ENCODE assay signal across 33 cellular contexts in the genomic region with DNA sequence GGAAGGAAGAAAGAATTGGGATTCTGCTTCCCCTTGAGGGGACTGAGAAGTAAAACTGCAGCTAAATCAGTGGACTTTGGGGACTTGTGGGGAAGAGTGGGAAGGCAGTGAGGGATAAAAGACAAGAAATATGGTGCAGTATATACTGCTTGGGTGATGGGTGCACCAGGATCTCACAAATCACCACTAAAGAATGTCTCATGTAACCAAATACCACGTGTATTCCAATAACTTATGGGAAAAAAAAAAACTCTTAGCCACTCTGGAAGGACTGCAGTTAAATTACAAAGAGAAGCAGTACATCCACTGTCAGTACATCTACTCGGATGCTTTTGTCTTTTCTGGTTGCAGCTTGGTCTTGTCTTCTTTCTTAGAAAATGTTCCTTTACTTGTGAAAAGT. TPM values are rescaled to one million over a fixed set of nuclear protein-coding genes. Genes with fewer than 3 reads are reported as not detected.
DNase-seq lines count a peak whose midpoint lies in the region; ATAC-seq and TF ChIP-seq lines count a peak whose summit lies in the region.
"Had no signal": no experiment of that assay in that cellular context is flagged by ENCODE, and none has a peak within 500 bp of the region (broad histone marks: within the 10 kb centered on the region; RNA-seq: fewer than 3 reads in every experiment).

No MANE protein-coding gene starts in this region.

- H3K4me3 ChIP-seq in AG10803 (ENCODE audit: low read length): no peak overlapping the region
- H3K4me3 ChIP-seq in brain microvascular endothelial cell (ENCODE audit: low read depth, low read length): no peak overlapping the region
- H3K4me3 ChIP-seq: BLaER1, gastrocnemius medialis, HAP-1, Peyer's patch, thoracic aorta had no signal

- no peaks in the 10 kb centered on the region for H3K4me1 Mint-ChIP-seq in natural killer cell
- H3K4me1 Mint-ChIP-seq: central memory CD8-positive, alpha-beta T cell; neural crest cell had no signal

- in situ Hi-C loops in brain microvascular endothelial cell (cut with HindIII; ENCODE audit: low pct_ligation_motif_present, low sequenced_read_pairs): no loop called here

- no peak overlapping the region for H3K4me3 Mint-ChIP-seq in natural killer cell
- H3K4me3 Mint-ChIP-seq: central memory CD8-positive, alpha-beta T cell; dendritic cell treated with granulocyte-macrophage colony-stimulating factor and Interleukin-4, amounts not matched to agents 40 ng/mL and 50 ng/mL, for 4 days; neural crest cell had no signal

- no peak overlapping the region for H3K27ac ChIP-seq in brain microvascular endothelial cell
- H3K27ac ChIP-seq: BLaER1, gastrocnemius medialis, parathyroid adenoma, Peyer's patch, thoracic aorta, VCaP had no signal

- H3K27me3 ChIP-seq in brain microvascular endothelial cell (replicated peaks): peaks cover 8% of the 10 kb centered on the region
- H3K27me3 ChIP-seq: BLaER1, Peyer's patch had no signal

- no peaks in the 10 kb centered on the region for H3K9me3 Mint-ChIP-seq in natural killer cell
- H3K9me3 Mint-ChIP-seq: activated naive CD4-positive, alpha-beta T cell treated with anti-CD3 and anti-CD28 coated beads, Interleukin-2, amount 50 U/mL, for 72 hours; activated T-helper 2 cell treated with anti-CD3 and anti-CD28 coated beads, Interferon-gamma antibody, Interleukin-2, Interleukin-4, amounts not matched to agents 10 μg/mL and 5 μg/mL and 100 μg/mL, durations not matched to agents 14 hours and 24 hours and 36 hours; central memory CD8-positive, alpha-beta T cell; dendritic cell treated with granulocyte-macrophage colony-stimulating factor and Interleukin-4, amounts not matched to agents 40 ng/mL and 50 ng/mL, for 4 days; neural crest cell had no signal

- TF ChIP-seq CTCF in AG10803 (conservative IDR thresholded peaks at IDR 0.05; ENCODE audit: low read length) (no peak), brain microvascular endothelial cell (IDR thresholded peaks at IDR 0.05; ENCODE audit: low read depth, low read length, missing control alignments) (no peak), natural killer cell (IDR thresholded peaks at IDR 0.05) (no peak)

- ATAC-seq in left ventricle myocardium superior (no peak), natural killer cell (no peak)
- ATAC-seq: activated naive CD4-positive, alpha-beta T cell treated with anti-CD3 and anti-CD28 coated beads, Interleukin-2, amount 50 U/mL, for 72 hours; gastrocnemius medialis; left lobe of liver had no signal

- no peaks in the 10 kb centered on the region for H3K36me3 ChIP-seq in brain microvascular endothelial cell (replicated peaks)
- H3K36me3 ChIP-seq: BLaER1, gastrocnemius medialis, HAP-1, Peyer's patch, thoracic aorta had no signal

- peaks cover 21 to 38% of the 10 kb centered on the region in 2 donors for H3K27me3 Mint-ChIP-seq in natural killer cell (ENCODE audit: low read depth in 2 of 2)

- no peak overlapping the region for H3K27ac Mint-ChIP-seq in natural killer cell
- H3K27ac Mint-ChIP-seq: activated naive CD4-positive, alpha-beta T cell treated with anti-CD3 and anti-CD28 coated beads, Interleukin-2, amount 50 U/mL, for 72 hours; activated T-helper 2 cell treated with anti-CD3 and anti-CD28 coated beads, Interferon-gamma antibody, Interleukin-2, Interleukin-4, amounts not matched to agents 10 μg/mL and 5 μg/mL and 100 μg/mL, durations not matched to agents 14 hours and 24 hours and 36 hours; dendritic cell treated with granulocyte-macrophage colony-stimulating factor and Interleukin-4, amounts not matched to agents 40 ng/mL and 50 ng/mL, for 4 days had no signal

- intact Hi-C loops in left ventricle myocardium superior (cut with micrococcal nuclease) (no loop called here), natural killer cell (cut with micrococcal nuclease) (no loop called here)

- no peaks in the 10 kb centered on the region for H3K36me3 Mint-ChIP-seq in natural killer cell
- H3K36me3 Mint-ChIP-seq: activated naive CD4-positive, alpha-beta T cell treated with anti-CD3 and anti-CD28 coated beads, Interleukin-2, amount 50 U/mL, for 72 hours had no signal

- DNase-seq in AG10803 (ENCODE audit: low read depth): peak; percentile 11
- DNase-seq in LHCN-M2 (ENCODE audit: low read depth): peak; percentile 41
- peak; percentile 19 for DNase-seq in brain microvascular endothelial cell
- peak; percentile 9 for DNase-seq in kidney glomerular epithelial cell (lab: John Stamatoyannopoulos, UW)
- DNase-seq in stimulated activated CD4-positive, alpha-beta T cell treated with anti-CD3 and anti-CD28 coated beads, Interleukin-2, amount 100 ng/mL, for 24 hours: no peak
- no peak for DNase-seq in left ventricle myocardium superior
- no peak for DNase-seq in occipital lobe (lab: John Stamatoyannopoulos, UW)
- no peak for DNase-seq in natural killer cell
- DNase-seq: activated CD4-positive, alpha-beta T cell treated with anti-CD3 and anti-CD28 coated beads for 48 hours; anterior cingulate cortex; DMS 273 treated with DMSO at 0.1 percent for 48 hours; gastrocnemius medialis; Kasumi-1; MV-4-11; NCI-H1436; NCI-H2081 treated with DMSO at 0.1 percent for 48 hours; Peyer's patch; retina; SIG-M5; small intestine; stimulated activated naive CD4-positive, alpha-beta T cell treated with Interleukin-2 at 50 U/mL for 16 hours; SW 1271 had no signal

RNA-seq across cellular contexts. Expression of gene GOT1, which starts 27.4 kb away (rescaled TPM):
- total RNA-seq in LHCN-M2 (2014; rRNA removed) (20.0 and 22.0 TPM in 2 replicates), left ventricle myocardium superior (587 TPM), occipital lobe (16.4 TPM), natural killer cell (10 to 100 TPM in 1 of 3 donors, 1 to 10 TPM in 2; 8.5 to 15.1 (median 8.5) TPM)
- 27.1 TPM for polyA plus RNA-seq in LHCN-M2 (2012)

Comparison
In these comparisons a context has a peak if more than half of its experiments do, and no peak if none do; other contexts are left out.
1. DNase-seq: peak in AG10803 (single experiment), LHCN-M2 (single experiment), brain microvascular endothelial cell (single experiment) and kidney glomerular epithelial cell (single experiment); none in stimulated activated CD4-positive, alpha-beta T cell treated with anti-CD3 and anti-CD28 coated beads, Interleukin-2, amount 100 ng/mL, for 24 hours (0 of 2), left ventricle myocardium superior (single experiment), occipital lobe (single experiment) and natural killer cell (single experiment).
2. RNA of gene GOT1, which starts 27.4 kb away (total RNA-seq): 587 TPM in left ventricle myocardium superior (single experiment); 20.0 to 22.0 TPM in LHCN-M2, 16.4 TPM in occipital lobe (single experiment) and 8.5 to 15.1 TPM in natural killer cell; every median in the first group is over 10 times any median in the second.